In genomic region chr12:103503546-103504480, GRCh38 we compare ENCODE assay signal across 9 cellular contexts.
A peak's percentile ranks its signal among the peaks of the same experiment; 100 is the strongest.
DNase-seq lines count a peak whose midpoint lies in the region; ATAC-seq and TF ChIP-seq lines count a peak whose summit lies in the region.
"Had no signal": no experiment of that assay in that cellular context is flagged by ENCODE, and none has a peak within 500 bp of the region (broad histone marks: within the 10 kb centered on the region; RNA-seq: fewer than 3 reads in every experiment).

No MANE protein-coding gene starts in this region.

- DNase-seq in HL-60 (ENCODE audit: low read depth in 1 of 2, low spot score in 1 of 2) (peak in 1 of 2 experiments; percentile 17), epithelial cell of esophagus (ENCODE audit: low read depth) (peak; percentile 68), NCI-H1092 (lab: John Stamatoyannopoulos, UW) (no peak), NCI-H1092 treated with DMSO at 0.1 percent for 48 hours (lab: John Stamatoyannopoulos, UW) (no peak)
- peak; percentile 72 for DNase-seq in activated CD4-positive, alpha-beta T cell treated with anti-CD3 and anti-CD28 coated beads for 48 hours
- DNase-seq in stimulated activated CD4-positive, alpha-beta T cell treated with anti-CD3 and anti-CD28 coated beads, TNF-alpha, amount 100 ng/mL, for 24 hours (ENCODE audit: low read depth in 3 of 3) = peak in 2 of 3 experiments; percentile 18 to 45

- no peak for ATAC-seq in HG03108 (IDR thresholded peaks at IDR 0.05; ENCODE audit: unreplicated experiment)

- H3K27me3 ChIP-seq in HL-60 (ENCODE audit: insufficient read depth, poor library complexity, severe bottlenecking) = no peaks in the 10 kb centered on the region
- H3K27me3 ChIP-seq: cardiac muscle cell had no signal

- TF ChIP-seq CTCF in C4-2B (conservative IDR thresholded peaks at IDR 0.05) (peak; percentile 72), HL-60 (IDR thresholded peaks at IDR 0.05; ENCODE audit: insufficient read depth, low read length) (peak; percentile 29), epithelial cell of esophagus (IDR thresholded peaks at IDR 0.05; ENCODE audit: insufficient read depth, low read depth, low read length, missing control alignments) (peak; percentile 31)

- H3K4me3 ChIP-seq in HL-60 (replicated peaks; ENCODE audit: insufficient read depth, low read length) (no peak overlapping the region), epithelial cell of esophagus (ENCODE audit: low read length) (no peak overlapping the region)
- H3K4me3 ChIP-seq: cardiac muscle cell had no signal

- no peak overlapping the region for H3K27ac ChIP-seq in C4-2B
- no peak overlapping the region for H3K27ac ChIP-seq in HL-60 (replicated peaks)
- H3K27ac ChIP-seq: cardiac muscle cell had no signal

Comparison
In these comparisons a context has a peak if more than half of its experiments do, and no peak if none do; other contexts are left out.
1. DNase-seq: peak in activated CD4-positive, alpha-beta T cell treated with anti-CD3 and anti-CD28 coated beads for 48 hours (single experiment), epithelial cell of esophagus (single experiment) and stimulated activated CD4-positive, alpha-beta T cell treated with anti-CD3 and anti-CD28 coated beads, TNF-alpha, amount 100 ng/mL, for 24 hours (2 of 3); none in NCI-H1092 (single experiment) and NCI-H1092 treated with DMSO at 0.1 percent for 48 hours (single experiment).
2. Peak in every context shown above with its lines, with median percentiles within 50 percentile points of each other: CTCF ChIP-seq.